Comparison of ENCODE assay signal across 3 cellular contexts in genomic region chr11:61910473-61911123, GRCh38.
TF ChIP-seq lines count a peak whose summit lies in the region.

No MANE protein-coding gene starts in this region.

TF ChIP-seq in SK-N-SH, 30 proteins besides CTCF, POLR2A, EP300 and RAD21:
- TF ChIP-seq NFIC (IDR thresholded peaks at IDR 0.05; ENCODE audit: borderline replicate concordance) (no peak), RCOR1 (IDR thresholded peaks at IDR 0.05; ENCODE audit: low read length) (no peak), FOXJ3 (CRISPR knock-in tag; IDR thresholded peaks at IDR 0.05) (no peak), JUND (IDR thresholded peaks at IDR 0.05) (no peak), YY1 (IDR thresholded peaks at IDR 0.05; ENCODE audit: low read depth) (no peak), CHD2 (IDR thresholded peaks at IDR 0.05; ENCODE audit: low read length, partially characterized antibody) (no peak)
- TF ChIP-seq, protein P1, sequence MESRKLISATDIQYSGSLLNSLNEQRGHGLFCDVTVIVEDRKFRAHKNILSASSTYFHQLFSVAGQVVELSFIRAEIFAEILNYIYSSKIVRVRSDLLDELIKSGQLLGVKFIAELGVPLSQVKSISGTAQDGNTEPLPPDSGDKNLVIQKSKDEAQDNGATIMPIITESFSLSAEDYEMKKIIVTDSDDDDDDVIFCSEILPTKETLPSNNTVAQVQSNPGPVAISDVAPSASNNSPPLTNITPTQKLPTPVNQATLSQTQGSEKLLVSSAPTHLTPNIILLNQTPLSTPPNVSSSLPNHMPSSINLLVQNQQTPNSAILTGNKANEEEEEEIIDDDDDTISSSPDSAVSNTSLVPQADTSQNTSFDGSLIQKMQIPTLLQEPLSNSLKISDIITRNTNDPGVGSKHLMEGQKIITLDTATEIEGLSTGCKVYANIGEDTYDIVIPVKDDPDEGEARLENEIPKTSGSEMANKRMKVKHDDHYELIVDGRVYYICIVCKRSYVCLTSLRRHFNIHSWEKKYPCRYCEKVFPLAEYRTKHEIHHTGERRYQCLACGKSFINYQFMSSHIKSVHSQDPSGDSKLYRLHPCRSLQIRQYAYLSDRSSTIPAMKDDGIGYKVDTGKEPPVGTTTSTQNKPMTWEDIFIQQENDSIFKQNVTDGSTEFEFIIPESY (IDR thresholded peaks at IDR 0.05; ENCODE audit: borderline replicate concordance, low read depth), result no peak

TF ChIP-seq in SK-N-SH treated with all-trans-retinoic acid at 6 μM for 48 hours, 23 proteins besides CTCF, POLR2A, EP300 and RAD21:
- TF ChIP-seq TOX (CRISPR knock-in tag; IDR thresholded peaks at IDR 0.05; ENCODE audit: borderline replicate concordance) (no peak), TCF4 (CRISPR knock-in tag; IDR thresholded peaks at IDR 0.05; ENCODE audit: borderline replicate concordance) (no peak), PATZ1 (CRISPR knock-in tag; IDR thresholded peaks at IDR 0.05; ENCODE audit: borderline replicate concordance) (no peak), ZFP3 (CRISPR knock-in tag; IDR thresholded peaks at IDR 0.05) (no peak), ESRRG (CRISPR knock-in tag; IDR thresholded peaks at IDR 0.05) (no peak), ARNTL (CRISPR knock-in tag; IDR thresholded peaks at IDR 0.05; ENCODE audit: borderline replicate concordance, low read depth) (no peak), ZC3H10 (CRISPR knock-in tag; IDR thresholded peaks at IDR 0.05) (no peak), ZNF70 (CRISPR knock-in tag; IDR thresholded peaks at IDR 0.05) (no peak), CSDC2 (CRISPR knock-in tag; IDR thresholded peaks at IDR 0.05) (no peak), GLIS3 (CRISPR knock-in tag; IDR thresholded peaks at IDR 0.05) (no peak), ISL1 (CRISPR knock-in tag; IDR thresholded peaks at IDR 0.05) (no peak), SNAI2 (CRISPR knock-in tag; IDR thresholded peaks at IDR 0.05) (no peak), OSR1 (CRISPR knock-in tag; IDR thresholded peaks at IDR 0.05) (no peak)
- TF ChIP-seq, protein P2, sequence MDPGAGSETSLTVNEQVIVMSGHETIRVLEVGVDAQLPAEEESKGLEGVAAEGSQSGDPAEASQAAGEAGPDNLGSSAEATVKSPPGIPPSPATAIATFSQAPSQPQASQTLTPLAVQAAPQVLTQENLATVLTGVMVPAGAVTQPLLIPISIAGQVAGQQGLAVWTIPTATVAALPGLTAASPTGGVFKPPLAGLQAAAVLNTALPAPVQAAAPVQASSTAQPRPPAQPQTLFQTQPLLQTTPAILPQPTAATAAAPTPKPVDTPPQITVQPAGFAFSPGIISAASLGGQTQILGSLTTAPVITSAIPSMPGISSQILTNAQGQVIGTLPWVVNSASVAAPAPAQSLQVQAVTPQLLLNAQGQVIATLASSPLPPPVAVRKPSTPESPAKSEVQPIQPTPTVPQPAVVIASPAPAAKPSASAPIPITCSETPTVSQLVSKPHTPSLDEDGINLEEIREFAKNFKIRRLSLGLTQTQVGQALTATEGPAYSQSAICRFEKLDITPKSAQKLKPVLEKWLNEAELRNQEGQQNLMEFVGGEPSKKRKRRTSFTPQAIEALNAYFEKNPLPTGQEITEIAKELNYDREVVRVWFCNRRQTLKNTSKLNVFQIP (CRISPR knock-in tag; IDR thresholded peaks at IDR 0.05; ENCODE audit: borderline replicate concordance, low read depth), result no peak

TF ChIP-seq in GM23338, 12 proteins besides CTCF, POLR2A, EP300 and RAD21:
- no peak for TF ChIP-seq STAT1 (IDR thresholded peaks at IDR 0.05; ENCODE audit: unreplicated experiment)
- no peak for TF ChIP-seq POLR2AphosphoS5 (IDR thresholded peaks at IDR 0.05; ENCODE audit: low read depth)
- TF ChIP-seq, protein P3, sequence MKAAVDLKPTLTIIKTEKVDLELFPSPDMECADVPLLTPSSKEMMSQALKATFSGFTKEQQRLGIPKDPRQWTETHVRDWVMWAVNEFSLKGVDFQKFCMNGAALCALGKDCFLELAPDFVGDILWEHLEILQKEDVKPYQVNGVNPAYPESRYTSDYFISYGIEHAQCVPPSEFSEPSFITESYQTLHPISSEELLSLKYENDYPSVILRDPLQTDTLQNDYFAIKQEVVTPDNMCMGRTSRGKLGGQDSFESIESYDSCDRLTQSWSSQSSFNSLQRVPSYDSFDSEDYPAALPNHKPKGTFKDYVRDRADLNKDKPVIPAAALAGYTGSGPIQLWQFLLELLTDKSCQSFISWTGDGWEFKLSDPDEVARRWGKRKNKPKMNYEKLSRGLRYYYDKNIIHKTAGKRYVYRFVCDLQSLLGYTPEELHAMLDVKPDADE (IDR thresholded peaks at IDR 0.05), result no peak
- TF ChIP-seq, protein P4, sequence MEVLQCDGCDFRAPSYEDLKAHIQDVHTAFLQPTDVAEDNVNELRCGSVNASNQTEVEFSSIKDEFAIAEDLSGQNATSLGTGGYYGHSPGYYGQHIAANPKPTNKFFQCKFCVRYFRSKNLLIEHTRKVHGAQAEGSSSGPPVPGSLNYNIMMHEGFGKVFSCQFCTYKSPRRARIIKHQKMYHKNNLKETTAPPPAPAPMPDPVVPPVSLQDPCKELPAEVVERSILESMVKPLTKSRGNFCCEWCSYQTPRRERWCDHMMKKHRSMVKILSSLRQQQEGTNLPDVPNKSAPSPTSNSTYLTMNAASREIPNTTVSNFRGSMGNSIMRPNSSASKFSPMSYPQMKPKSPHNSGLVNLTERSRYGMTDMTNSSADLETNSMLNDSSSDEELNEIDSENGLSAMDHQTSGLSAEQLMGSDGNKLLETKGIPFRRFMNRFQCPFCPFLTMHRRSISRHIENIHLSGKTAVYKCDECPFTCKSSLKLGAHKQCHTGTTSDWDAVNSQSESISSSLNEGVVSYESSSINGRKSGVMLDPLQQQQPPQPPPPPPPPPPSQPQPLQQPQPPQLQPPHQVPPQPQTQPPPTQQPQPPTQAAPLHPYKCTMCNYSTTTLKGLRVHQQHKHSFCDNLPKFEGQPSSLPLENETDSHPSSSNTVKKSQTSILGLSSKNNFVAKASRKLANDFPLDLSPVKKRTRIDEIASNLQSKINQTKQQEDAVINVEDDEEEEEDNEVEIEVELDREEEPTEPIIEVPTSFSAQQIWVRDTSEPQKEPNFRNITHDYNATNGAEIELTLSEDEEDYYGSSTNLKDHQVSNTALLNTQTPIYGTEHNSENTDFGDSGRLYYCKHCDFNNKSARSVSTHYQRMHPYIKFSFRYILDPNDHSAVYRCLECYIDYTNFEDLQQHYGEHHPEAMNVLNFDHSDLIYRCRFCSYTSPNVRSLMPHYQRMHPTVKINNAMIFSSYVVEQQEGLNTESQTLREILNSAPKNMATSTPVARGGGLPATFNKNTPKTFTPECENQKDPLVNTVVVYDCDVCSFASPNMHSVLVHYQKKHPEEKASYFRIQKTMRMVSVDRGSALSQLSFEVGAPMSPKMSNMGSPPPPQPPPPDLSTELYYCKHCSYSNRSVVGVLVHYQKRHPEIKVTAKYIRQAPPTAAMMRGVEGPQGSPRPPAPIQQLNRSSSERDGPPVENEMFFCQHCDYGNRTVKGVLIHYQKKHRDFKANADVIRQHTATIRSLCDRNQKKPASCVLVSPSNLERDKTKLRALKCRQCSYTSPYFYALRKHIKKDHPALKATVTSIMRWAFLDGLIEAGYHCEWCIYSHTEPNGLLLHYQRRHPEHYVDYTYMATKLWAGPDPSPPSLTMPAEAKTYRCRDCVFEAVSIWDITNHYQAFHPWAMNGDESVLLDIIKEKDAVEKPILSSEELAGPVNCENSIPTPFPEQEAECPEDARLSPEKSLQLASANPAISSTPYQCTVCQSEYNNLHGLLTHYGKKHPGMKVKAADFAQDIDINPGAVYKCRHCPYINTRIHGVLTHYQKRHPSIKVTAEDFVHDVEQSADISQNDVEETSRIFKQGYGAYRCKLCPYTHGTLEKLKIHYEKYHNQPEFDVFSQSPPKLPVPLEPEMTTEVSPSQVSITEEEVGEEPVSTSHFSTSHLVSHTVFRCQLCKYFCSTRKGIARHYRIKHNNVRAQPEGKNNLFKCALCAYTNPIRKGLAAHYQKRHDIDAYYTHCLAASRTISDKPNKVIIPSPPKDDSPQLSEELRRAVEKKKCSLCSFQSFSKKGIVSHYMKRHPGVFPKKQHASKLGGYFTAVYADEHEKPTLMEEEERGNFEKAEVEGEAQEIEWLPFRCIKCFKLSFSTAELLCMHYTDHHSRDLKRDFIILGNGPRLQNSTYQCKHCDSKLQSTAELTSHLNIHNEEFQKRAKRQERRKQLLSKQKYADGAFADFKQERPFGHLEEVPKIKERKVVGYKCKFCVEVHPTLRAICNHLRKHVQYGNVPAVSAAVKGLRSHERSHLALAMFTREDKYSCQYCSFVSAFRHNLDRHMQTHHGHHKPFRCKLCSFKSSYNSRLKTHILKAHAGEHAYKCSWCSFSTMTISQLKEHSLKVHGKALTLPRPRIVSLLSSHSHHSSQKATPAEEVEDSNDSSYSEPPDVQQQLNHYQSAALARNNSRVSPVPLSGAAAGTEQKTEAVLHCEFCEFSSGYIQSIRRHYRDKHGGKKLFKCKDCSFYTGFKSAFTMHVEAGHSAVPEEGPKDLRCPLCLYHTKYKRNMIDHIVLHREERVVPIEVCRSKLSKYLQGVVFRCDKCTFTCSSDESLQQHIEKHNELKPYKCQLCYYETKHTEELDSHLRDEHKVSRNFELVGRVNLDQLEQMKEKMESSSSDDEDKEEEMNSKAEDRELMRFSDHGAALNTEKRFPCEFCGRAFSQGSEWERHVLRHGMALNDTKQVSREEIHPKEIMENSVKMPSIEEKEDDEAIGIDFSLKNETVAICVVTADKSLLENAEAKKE (CRISPR knock-in tag; IDR thresholded peaks at IDR 0.05), result no peak
- TF ChIP-seq, protein P5, sequence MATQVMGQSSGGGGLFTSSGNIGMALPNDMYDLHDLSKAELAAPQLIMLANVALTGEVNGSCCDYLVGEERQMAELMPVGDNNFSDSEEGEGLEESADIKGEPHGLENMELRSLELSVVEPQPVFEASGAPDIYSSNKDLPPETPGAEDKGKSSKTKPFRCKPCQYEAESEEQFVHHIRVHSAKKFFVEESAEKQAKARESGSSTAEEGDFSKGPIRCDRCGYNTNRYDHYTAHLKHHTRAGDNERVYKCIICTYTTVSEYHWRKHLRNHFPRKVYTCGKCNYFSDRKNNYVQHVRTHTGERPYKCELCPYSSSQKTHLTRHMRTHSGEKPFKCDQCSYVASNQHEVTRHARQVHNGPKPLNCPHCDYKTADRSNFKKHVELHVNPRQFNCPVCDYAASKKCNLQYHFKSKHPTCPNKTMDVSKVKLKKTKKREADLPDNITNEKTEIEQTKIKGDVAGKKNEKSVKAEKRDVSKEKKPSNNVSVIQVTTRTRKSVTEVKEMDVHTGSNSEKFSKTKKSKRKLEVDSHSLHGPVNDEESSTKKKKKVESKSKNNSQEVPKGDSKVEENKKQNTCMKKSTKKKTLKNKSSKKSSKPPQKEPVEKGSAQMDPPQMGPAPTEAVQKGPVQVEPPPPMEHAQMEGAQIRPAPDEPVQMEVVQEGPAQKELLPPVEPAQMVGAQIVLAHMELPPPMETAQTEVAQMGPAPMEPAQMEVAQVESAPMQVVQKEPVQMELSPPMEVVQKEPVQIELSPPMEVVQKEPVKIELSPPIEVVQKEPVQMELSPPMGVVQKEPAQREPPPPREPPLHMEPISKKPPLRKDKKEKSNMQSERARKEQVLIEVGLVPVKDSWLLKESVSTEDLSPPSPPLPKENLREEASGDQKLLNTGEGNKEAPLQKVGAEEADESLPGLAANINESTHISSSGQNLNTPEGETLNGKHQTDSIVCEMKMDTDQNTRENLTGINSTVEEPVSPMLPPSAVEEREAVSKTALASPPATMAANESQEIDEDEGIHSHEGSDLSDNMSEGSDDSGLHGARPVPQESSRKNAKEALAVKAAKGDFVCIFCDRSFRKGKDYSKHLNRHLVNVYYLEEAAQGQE (IDR thresholded peaks at IDR 0.05; ENCODE audit: unreplicated experiment), result no peak
- TF ChIP-seq CREB1 (CRISPR knock-in tag; IDR thresholded peaks at IDR 0.05; ENCODE audit: low read depth), result no peak
- no peak for TF ChIP-seq EZH2 (IDR thresholded peaks at IDR 0.05; ENCODE audit: low read depth, unreplicated experiment)
- no peak for TF ChIP-seq JUNB (IDR thresholded peaks at IDR 0.05; ENCODE audit: unreplicated experiment)
- TF ChIP-seq ZNF114 (CRISPR knock-in tag; IDR thresholded peaks at IDR 0.05), result no peak
- no peak for TF ChIP-seq NANOG (IDR thresholded peaks at IDR 0.05; ENCODE audit: borderline replicate concordance)
- no peak for TF ChIP-seq EZH2phosphoT487 (IDR thresholded peaks at IDR 0.05; ENCODE audit: unreplicated experiment)
- no peak for TF ChIP-seq ZNF331 (CRISPR knock-in tag; IDR thresholded peaks at IDR 0.05; ENCODE audit: low read depth)
